ENCODE assay signal across 10 cellular contexts in genomic region chr15:50107591-50108408, GRCh38.
DNase-seq lines count a peak whose midpoint lies in the region; ATAC-seq and TF ChIP-seq lines count a peak whose summit lies in the region.
"Had no signal": no experiment of that assay in that cellular context is flagged by ENCODE, and none has a peak within 500 bp of the region (broad histone marks: within the 10 kb centered on the region; RNA-seq: fewer than 3 reads in every experiment).

No MANE protein-coding gene starts in this region.

- H3K4me3 ChIP-seq in NB4 (ENCODE audit: low read depth, low read length): peak overlapping the region; percentile 54

- CTCF ChIA-PET in RWPE1 (lab: Yijun Ruan, JAX): interaction anchor here (0.6 kb wide), 1 partner anchor 133 kb away, joined by 6 read pairs; no protein-coding TSS in a partner anchor

- POLR2A ChIA-PET in RWPE1 (lab: Yijun Ruan, JAX; ENCODE audit: low non-redundant PET): no interaction called here

- ATAC-seq in GM18861 (IDR thresholded peaks at IDR 0.05; ENCODE audit: unreplicated experiment) (peak; percentile 97), HG02571 (IDR thresholded peaks at IDR 0.05; ENCODE audit: unreplicated experiment) (peak; percentile 97)

- peak; percentile 96 for DNase-seq in NB4 (ENCODE audit: low read depth)
- DNase-seq in inferior parietal cortex (ENCODE audit: extremely low spot score): peak; percentile 20
- DNase-seq in AG20443 (ENCODE audit: low spot score): no peak
- DNase-seq in RWPE1 (ENCODE audit: low spot score): no peak
- DNase-seq in activated CD4-positive, CD25-positive, alpha-beta regulatory T cell (lab: John Stamatoyannopoulos, UW): no peak
- DNase-seq in D341Med (ENCODE audit: low spot score): no peak
- DNase-seq: IMR-90, naive B cell had no signal

- no peak overlapping the region for H3K27ac ChIP-seq in RWPE1

- TF ChIP-seq CTCF in NB4 (IDR thresholded peaks at IDR 0.05; ENCODE audit: low read depth, low read length): no peak
- no peak for TF ChIP-seq CTCF in RWPE1 (conservative IDR thresholded peaks at IDR 0.05; ENCODE audit: low read depth)

- TF ChIP-seq POLR2A in NB4 (IDR thresholded peaks at IDR 0.05; ENCODE audit: extremely low read depth, insufficient read length): no peak

Comparison
In these comparisons a context has a peak if more than half of its experiments do, and no peak if none do; other contexts are left out.
1. DNase-seq: peak in NB4 (single experiment) and inferior parietal cortex (single experiment); none in AG20443 (single experiment), RWPE1 (single experiment), activated CD4-positive, CD25-positive, alpha-beta regulatory T cell (0 of 4) and D341Med (single experiment).